Comparison of ENCODE assay signal across 8 cellular contexts in genomic region chr17:78865682-78866390, GRCh38. TPM values are rescaled to one million over a fixed set of nuclear protein-coding genes. Genes with fewer than 3 reads are reported as not detected.
DNase-seq lines count a peak whose midpoint lies in the region; ATAC-seq and TF ChIP-seq lines count a peak whose summit lies in the region.

No MANE protein-coding gene starts in this region.

- TF ChIP-seq EP300 in transverse colon (IDR thresholded peaks at IDR 0.05; ENCODE audit: low read depth) = no peak

- TF ChIP-seq CTCF in Calu3 (IDR thresholded peaks at IDR 0.05; ENCODE audit: unreplicated experiment) = peak; percentile 88
- peak; percentile 87 to 92 (median 88) for TF ChIP-seq CTCF in transverse colon (IDR thresholded peaks at IDR 0.05)

- peak; percentile 81 for DNase-seq in Calu3
- peak; percentile 75 to 77 for DNase-seq in Kasumi-1 (lab: John Stamatoyannopoulos, UW)
- DNase-seq in SHP77 treated with DMSO at 0.1 percent for 48 hours (lab: John Stamatoyannopoulos, UW) = peak; percentile 68
- peak; percentile 76 for DNase-seq in activated naive CD4-positive, alpha-beta T cell treated with anti-CD3 and anti-CD28 coated beads for 36 hours
- DNase-seq in glomerular visceral epithelial cell (ENCODE audit: extremely low spot score) = peak; percentile 80
- DNase-seq in pons (ENCODE audit: low spot score) = peak; percentile 93
- DNase-seq in transverse colon = peak; percentile 87

- H3K27ac Mint-ChIP-seq in Calu3 (ENCODE audit: unreplicated experiment) = no peak overlapping the region
- no peak overlapping the region for H3K27ac Mint-ChIP-seq in activated naive CD4-positive, alpha-beta T cell treated with anti-CD3 and anti-CD28 coated beads for 36 hours

- no peaks in the 10 kb centered on the region for H3K27me3 ChIP-seq in transverse colon

- CTCF ChIA-PET in Calu3 (lab: Charles Lee) = interaction anchor here (0.7 to 1.7 kb wide), 7 partner anchors 18 to 113 kb away, joined by 3 to 15 read pairs (median 4); partner anchors contain the start of gene LGALS3BP
- CTCF ChIA-PET in activated naive CD4-positive, alpha-beta T cell treated with anti-CD3 and anti-CD28 coated beads for 36 hours (lab: Charles Lee) = interaction anchor here (0.6 to 2.7 kb wide), 26 partner anchors 9 to 1262 kb away, joined by 3 to 31 read pairs (median 4); partner anchors contain the start of gene CEP295NL

- no peaks in the 10 kb centered on the region for H3K27me3 Mint-ChIP-seq in Calu3 (ENCODE audit: unreplicated experiment)
- peaks cover 2% of the 10 kb centered on the region for H3K27me3 Mint-ChIP-seq in activated naive CD4-positive, alpha-beta T cell treated with anti-CD3 and anti-CD28 coated beads for 36 hours (ENCODE audit: low read depth)

- TF ChIP-seq POLR2A in transverse colon (IDR thresholded peaks at IDR 0.05) = no peak

- peaks cover 29% of the 10 kb centered on the region for H3K4me1 Mint-ChIP-seq in Calu3 (ENCODE audit: low read depth, unreplicated experiment)
- peaks cover 3% of the 10 kb centered on the region for H3K4me1 Mint-ChIP-seq in activated naive CD4-positive, alpha-beta T cell treated with anti-CD3 and anti-CD28 coated beads for 36 hours (ENCODE audit: low read depth)

- intact Hi-C loops in Calu3 (cut with micrococcal nuclease; ENCODE audit: unreplicated experiment) (loop anchor here (5.0 kb wide), 1 partner anchor 106 kb away; no protein-coding TSS in a partner anchor), transverse colon (cut with DNase I; ENCODE audit: low total_unique reads) (loop anchor here (1.0 kb wide), 1 partner anchor 105 kb away; no protein-coding TSS in a partner anchor)
- intact Hi-C loops in activated naive CD4-positive, alpha-beta T cell treated with anti-CD3 and anti-CD28 coated beads for 36 hours (cut with micrococcal nuclease) = loop anchor here (1.0 kb wide), 2 partner anchors 59 to 105 kb away; partner anchors contain the start of gene TIMP2

- H3K27ac ChIP-seq in transverse colon = peak overlapping the region; percentile 31 to 60 (median 45)

- ATAC-seq in HG03378 (IDR thresholded peaks at IDR 0.05; ENCODE audit: unreplicated experiment) = no peak

- peaks cover 73% of the 10 kb centered on the region for H3K36me3 Mint-ChIP-seq in Calu3 (ENCODE audit: insufficient read depth, unreplicated experiment)
- no peaks in the 10 kb centered on the region for H3K36me3 Mint-ChIP-seq in activated naive CD4-positive, alpha-beta T cell treated with anti-CD3 and anti-CD28 coated beads for 36 hours (ENCODE audit: low read depth)

- WGBS in transverse colon (ENCODE audit: low coverage in 1 of 2), 2 donors = 9 to 23% methylated on average over 8 to 19 of the region's 19 CpGs

- H3K4me1 ChIP-seq in transverse colon = peaks cover 3 to 27% (median 6%) of the 10 kb centered on the region in 4 donors

- no TSS peak for BruUV-seq in Calu3 (replicated peaks; lab: Mats Ljungman, UMichigan)

- H3K4me3 ChIP-seq in transverse colon = no peak overlapping the region

- H3K9me3 ChIP-seq in transverse colon = no peaks in the 10 kb centered on the region

- no peak overlapping the region for H3K4me3 Mint-ChIP-seq in Calu3 (ENCODE audit: low read depth, unreplicated experiment)
- H3K4me3 Mint-ChIP-seq in activated naive CD4-positive, alpha-beta T cell treated with anti-CD3 and anti-CD28 coated beads for 36 hours = no peak overlapping the region

- no peaks in the 10 kb centered on the region for H3K9me3 Mint-ChIP-seq in Calu3 (ENCODE audit: low read depth, unreplicated experiment)
- H3K9me3 Mint-ChIP-seq in activated naive CD4-positive, alpha-beta T cell treated with anti-CD3 and anti-CD28 coated beads for 36 hours = no peaks in the 10 kb centered on the region

- H3K36me3 ChIP-seq in transverse colon = no peaks in the 10 kb centered on the region

- in situ Hi-C loops in transverse colon (cut with MboI; ENCODE audit: low pct_ligation_motif_present in 1 of 4, low pct_unique_long_range_greater_than_20kb in 1 of 4, low sequenced_read_pairs in 3 of 4) = loop anchor here in 2 of 4 donors (5.0 to 10.0 kb wide), 2 partner anchors 106 to 109 kb away; partner anchors contain the start of gene LGALS3BP (in 1 of the 2)

RNA-seq across cellular contexts. Expression of gene USP36, which starts 25.2 kb away (rescaled TPM):
- 79.5 and 84.3 TPM in 2 replicates for total RNA-seq in Calu3 (2022)
- 10 to 100 TPM; 65.3 to 68.7 TPM for total RNA-seq in activated naive CD4-positive, alpha-beta T cell treated with anti-CD3 and anti-CD28 coated beads for 36 hours
- 10 to 100 TPM; 28.5 to 96.5 (median 63.5) TPM for total RNA-seq in transverse colon

RNA-seq across cellular contexts. Expression of gene CEP295NL, which starts 37.2 kb away (rescaled TPM):
- total RNA-seq in Calu3 (2022) (4.6 and 6.0 TPM in 2 replicates), transverse colon (1 to 10 TPM; 1.8 to 3.0 (median 2.5) TPM)
- not detected for total RNA-seq in activated naive CD4-positive, alpha-beta T cell treated with anti-CD3 and anti-CD28 coated beads for 36 hours

RNA-seq across cellular contexts. Expression of gene TIMP2, which starts 59.4 kb away (rescaled TPM):
- total RNA-seq in Calu3 (2022) (246 and 262 TPM in 2 replicates), transverse colon (10 to 100 TPM; 32.2 to 70.7 (median 54.6) TPM)
- total RNA-seq in activated naive CD4-positive, alpha-beta T cell treated with anti-CD3 and anti-CD28 coated beads for 36 hours = under 1 TPM; 0.35 to 0.43 TPM

Comparison
In these comparisons a context has a peak if more than half of its experiments do, and no peak if none do; other contexts are left out.
1. RNA of gene TIMP2, which starts 59.4 kb away (total RNA-seq): 246 to 262 TPM in Calu3 and 32.2 to 70.7 TPM in transverse colon; 0.35 to 0.43 TPM in activated naive CD4-positive, alpha-beta T cell treated with anti-CD3 and anti-CD28 coated beads for 36 hours; every median in the first group is over 10 times any median in the second.
2. Peak in every context shown above with its lines, with median percentiles within 50 percentile points of each other: DNase-seq.